In the genomic region with DNA sequence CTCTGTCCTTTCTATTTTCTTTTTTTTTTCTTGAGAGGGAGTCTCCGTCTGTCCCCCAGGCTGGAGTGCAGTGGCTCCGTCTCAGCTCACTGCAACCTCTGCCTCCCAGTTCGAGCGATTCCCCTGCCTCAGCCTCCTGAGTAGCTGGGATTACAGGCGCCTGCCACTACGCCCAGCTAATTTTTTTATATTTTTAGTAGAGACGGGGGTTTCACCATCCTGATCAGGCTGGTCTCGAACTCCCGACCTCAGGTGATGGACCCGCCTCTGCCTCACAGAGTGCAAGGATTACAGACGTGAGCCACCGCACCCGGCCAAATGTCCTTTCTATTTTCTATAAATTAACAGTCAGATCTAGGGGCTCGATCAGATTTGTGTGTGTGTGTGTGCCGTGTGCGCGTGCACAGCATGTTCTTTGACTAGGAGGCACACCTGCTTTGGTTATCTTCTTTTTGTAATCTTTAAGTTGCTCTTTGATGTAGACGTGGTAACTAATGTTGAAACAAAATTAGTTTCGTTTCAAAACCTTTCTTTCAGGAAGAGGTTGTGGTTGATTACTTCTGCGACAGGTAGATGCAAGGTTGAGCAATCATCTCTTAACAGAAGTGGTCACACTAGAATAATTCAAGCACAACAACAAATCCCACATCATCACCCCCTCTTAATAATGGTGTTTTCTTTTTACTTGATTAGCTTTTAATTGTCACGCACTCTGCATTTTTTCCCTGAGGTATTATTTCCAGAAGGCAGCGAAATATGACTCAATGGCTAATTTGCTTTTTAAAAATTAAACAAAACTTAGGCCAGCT, we compare ENCODE assay signal across 8 cellular contexts. TPM values are rescaled to one million over a fixed set of nuclear protein-coding genes. Genes with fewer than 3 reads are reported as not detected.
DNase-seq lines count a peak whose midpoint lies in the region; ATAC-seq and TF ChIP-seq lines count a peak whose summit lies in the region.

No MANE protein-coding gene starts in this region.

- H3K27me3 ChIP-seq in HL-60 (ENCODE audit: insufficient read depth, poor library complexity, severe bottlenecking) (no peaks in the 10 kb centered on the region), testis (no peaks in the 10 kb centered on the region)

- H3K27ac ChIP-seq in HL-60 (replicated peaks): peak overlapping the region; percentile 89
- peak overlapping the region; percentile 95 for H3K27ac ChIP-seq in VCaP
- peak overlapping the region; percentile 87 to 96 for H3K27ac ChIP-seq in testis

- TF ChIP-seq CTCF in HL-60 (IDR thresholded peaks at IDR 0.05; ENCODE audit: insufficient read depth, low read length): no peak
- no peak for TF ChIP-seq CTCF in VCaP (conservative IDR thresholded peaks at IDR 0.05)
- TF ChIP-seq CTCF in mucosa of descending colon (IDR thresholded peaks at IDR 0.05): no peak
- TF ChIP-seq CTCF in testis (IDR thresholded peaks at IDR 0.05): no peak

- ATAC-seq in GM21381 (IDR thresholded peaks at IDR 0.05; ENCODE audit: unreplicated experiment) (peak; percentile 39), mucosa of descending colon (peak; percentile 47)

- 48 to 56% methylated on average over 22 of the region's 22 CpGs for WGBS in testis, 2 donors

- H3K4me3 ChIP-seq in HL-60 (replicated peaks; ENCODE audit: insufficient read depth, low read length) (peak overlapping the region; percentile 81), mucosa of descending colon (peak overlapping the region; percentile 91), testis (peak overlapping the region; percentile 78 to 98)

- intact Hi-C loops in mucosa of descending colon (cut with DNase I, micrococcal nuclease): no loop called here
- intact Hi-C loops in testis (cut with DNase I; ENCODE audit: low total_unique reads): loop anchor here (10.0 kb wide), 1 partner anchor 273 kb away; no protein-coding TSS in a partner anchor

- H3K4me1 ChIP-seq in mucosa of descending colon (ENCODE audit: low read depth) (peaks cover 12% of the 10 kb centered on the region), testis (peaks cover 13% of the 10 kb centered on the region)

- DNase-seq in DMS153 (lab: John Stamatoyannopoulos, UW) (peak; percentile 40), HL-60 (ENCODE audit: low read depth in 1 of 2, low spot score in 1 of 2) (peak in 1 of 2 experiments; percentile 51), cerebellar cortex (ENCODE audit: low spot score) (peak; percentile 49), mucosa of descending colon (peak; percentile 22 to 57 (median 49)), testis (no peak), AG20443 (ENCODE audit: low spot score) (no peak)

- no peaks in the 10 kb centered on the region for H3K36me3 ChIP-seq in mucosa of descending colon (ENCODE audit: low read depth)
- H3K36me3 ChIP-seq in testis (ENCODE audit: low read depth, missing control alignments): no peaks in the 10 kb centered on the region

- no peak for TF ChIP-seq POLR2A in testis (IDR thresholded peaks at IDR 0.05)

- H3K9me3 ChIP-seq in mucosa of descending colon: no peaks in the 10 kb centered on the region
- H3K9me3 ChIP-seq in testis: no peaks in the 10 kb centered on the region

RNA-seq across cellular contexts. Expression of gene DEGS1, which starts 0.8 kb away (rescaled TPM):
- total RNA-seq in mucosa of descending colon (10 to 100 TPM; 10.7 to 56.3 (median 22.7) TPM), testis (10 to 100 TPM; 58.1 to 60.5 TPM)
- 83.0 TPM for polyA plus RNA-seq in testis (ENCODE audit: insufficient read depth, low read depth, low replicate concordance)

Comparison
In these comparisons a context has a peak if more than half of its experiments do, and no peak if none do; other contexts are left out.
1. DNase-seq: peak in DMS153 (single experiment), cerebellar cortex (single experiment) and mucosa of descending colon (3 of 3); none in testis (single experiment) and AG20443 (single experiment).
2. Peak in every context shown above with its lines, with median percentiles within 50 percentile points of each other: H3K27ac ChIP-seq and H3K4me3 ChIP-seq.